8 cellular contexts compared by ENCODE assay signal in the genomic region with DNA sequence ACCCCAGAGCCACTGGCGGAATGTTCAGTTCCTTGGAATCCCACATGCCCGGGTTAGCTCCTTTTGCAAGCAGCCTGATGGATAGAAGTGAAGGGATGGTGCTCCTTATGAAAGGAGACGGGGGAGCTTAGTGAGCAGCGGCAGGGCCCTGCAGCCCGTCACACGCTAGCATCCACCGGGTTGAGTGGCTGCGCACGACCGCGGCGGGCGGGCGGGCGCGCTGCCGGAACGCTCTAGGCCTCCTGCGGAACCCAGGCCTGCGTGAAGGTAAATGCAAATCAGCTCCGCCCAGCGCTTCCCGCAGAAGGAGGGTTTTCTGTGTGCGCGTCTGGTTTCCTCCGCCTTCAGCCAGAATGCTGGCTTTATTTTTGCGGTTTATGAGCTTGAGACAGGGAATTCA. TPM values are rescaled to one million over a fixed set of nuclear protein-coding genes. Genes with fewer than 3 reads are reported as not detected.
A peak's percentile ranks its signal among the peaks of the same experiment; 100 is the strongest.
DNase-seq lines count a peak whose midpoint lies in the region; ATAC-seq, FAIRE-seq and TF ChIP-seq lines count a peak whose summit lies in the region.

No MANE protein-coding gene starts in this region.

- intact Hi-C loops in GM12878 (cut with micrococcal nuclease; ENCODE audit: unreplicated experiment) = no loop called here

- in situ Hi-C loops in GM12878 (cut with MboI) = no loop called here
- in situ Hi-C loops in ACHN (cut with HindIII; ENCODE audit: low pct_ligation_motif_present, low pct_unique_long_range_greater_than_20kb, low sequenced_read_pairs) = no loop called here

- H3K9me3 ChIP-seq in ES-I3 (ENCODE audit: control insufficient read depth, insufficient read depth, low read length) (no peaks in the 10 kb centered on the region), GM12878 (replicated peaks; ENCODE audit: control insufficient read depth, insufficient read depth, low read length) (no peaks in the 10 kb centered on the region)

- no peaks in the 10 kb centered on the region for H3K36me3 Mint-ChIP-seq in mesothelial cell of epicardium

- TF ChIP-seq EP300 in GM12878 (IDR thresholded peaks at IDR 0.05; ENCODE audit: borderline replicate concordance in 1 of 2, control insufficient read depth in 1 of 2, low read depth in 2 of 2, low read length in 2 of 2) = no peak

- SMC1A ChIA-PET in GM12878 (lab: Charles Lee; ENCODE audit: uncharacterized antibody, unreplicated experiment) = interaction anchor here (1.0 to 2.4 kb wide), 6 partner anchors 15 to 690 kb away, joined by 3 to 16 read pairs (median 4); no protein-coding TSS in a partner anchor

- H2AFZ ChIP-seq in GM12878 (ENCODE audit: control insufficient read depth, low read depth, low read length) = no peak overlapping the region

- H3K27ac Mint-ChIP-seq in mesothelial cell of epicardium = no peak overlapping the region

- DNase-seq in NCI-H526 (lab: John Stamatoyannopoulos, UW) (peak; percentile 9 to 70), GM12878 (ENCODE audit: low read depth, low spot score) (no peak), mesothelial cell of epicardium (ENCODE audit: low spot score in 2 of 2, unreplicated experiment in 2 of 2) (peak; percentile 36 to 50), ACHN (no peak)

- CTCF ChIA-PET in GM12878 (lab: Yijun Ruan, JAX) = interaction anchor here (0.8 to 4.0 kb wide), 5 partner anchors 10 to 178 kb away, joined by 3 to 27 read pairs (median 5); no protein-coding TSS in a partner anchor

- no peak for TF ChIP-seq POLR2A in GM12878 (IDR thresholded peaks at IDR 0.05; ENCODE audit: low read depth, low read length)

- no peaks in the 10 kb centered on the region for H4K20me1 ChIP-seq in GM12878 (ENCODE audit: control insufficient read depth, insufficient read depth)

- H3K27ac ChIP-seq in GM12878 (ENCODE audit: control insufficient read depth, insufficient read depth) = no peak overlapping the region

- TF ChIP-seq CTCF in GM12878 (IDR thresholded peaks at IDR 0.05 in 2 of 3, conservative IDR thresholded peaks at IDR 0.05 in 1 of 3; ENCODE audit: control insufficient read depth in 2 of 3, extremely low read depth in 1 of 3, insufficient read depth in 1 of 3, low read depth in 3 of 3, low read length in 3 of 3) (no peak), mesothelial cell of epicardium (IDR thresholded peaks at IDR 0.05; ENCODE audit: unreplicated experiment) (no peak)

- 2% methylated on average over 27 of the region's 27 CpGs for WGBS in GM12878 (ENCODE audit: insufficient coverage, insufficient replicate concordance, low lambda C conversion rate, missing lambda C conversion rate)

- no peaks in the 10 kb centered on the region for H3K36me3 ChIP-seq in ES-I3 (ENCODE audit: insufficient read depth, low read length)
- no peaks in the 10 kb centered on the region for H3K36me3 ChIP-seq in GM12878 (ENCODE audit: control insufficient read depth in 2 of 2, insufficient read depth in 2 of 2, low read length in 1 of 2)

- ATAC-seq in GM12878 = peak; percentile 89; the same call in 2 of the 3 replicates
- no peak for ATAC-seq in GM19023 (IDR thresholded peaks at IDR 0.05; ENCODE audit: unreplicated experiment)
- no peak for ATAC-seq in GM21381 (IDR thresholded peaks at IDR 0.05; ENCODE audit: unreplicated experiment)
- ATAC-seq in GM21723 (IDR thresholded peaks at IDR 0.05; ENCODE audit: unreplicated experiment) = no peak

- H3K4me2 ChIP-seq in GM12878 (ENCODE audit: control insufficient read depth, insufficient read depth) = no peak overlapping the region

- FAIRE-seq in GM12878 (lab: Jason Lieb, UNC) = no peak

- BruUV-seq in GM12878 (replicated peaks; lab: Mats Ljungman, UMichigan) = no TSS peak

- H3K27me3 Mint-ChIP-seq in mesothelial cell of epicardium (ENCODE audit: low read depth) = peaks cover 83% of the 10 kb centered on the region

- 0 out of 4 replicates have a peak, but pooled peaks cover 0 to 2% of the 10 kb centered on the region in 2 experiments for H3K27me3 ChIP-seq in GM12878 (replicated peaks in 1 of 2; ENCODE audit: control insufficient read depth in 2 of 2, insufficient read depth in 2 of 2, low read length in 1 of 2)

- H3K79me2 ChIP-seq in GM12878 (ENCODE audit: control insufficient read depth, insufficient read depth, low read length) = no peaks in the 10 kb centered on the region

- no peaks in the 10 kb centered on the region for H3K4me1 ChIP-seq in ES-I3 (ENCODE audit: insufficient read depth, low read length)
- no peaks in the 10 kb centered on the region for H3K4me1 ChIP-seq in GM12878 (ENCODE audit: control insufficient read depth, insufficient read depth, low read length)

- H3K9me3 Mint-ChIP-seq in mesothelial cell of epicardium = no peaks in the 10 kb centered on the region

- H3K4me3 Mint-ChIP-seq in mesothelial cell of epicardium = peak overlapping the region; percentile 44

- TF ChIP-seq RAD21 in GM12878 (IDR thresholded peaks at IDR 0.05; ENCODE audit: insufficient read depth, low read depth, low read length) = no peak

- RAD21 ChIA-PET in GM12878 (lab: Charles Lee; ENCODE audit: unreplicated experiment) = interaction anchor here (1.0 kb wide), 1 partner anchor 154 kb away, joined by 7 read pairs; no protein-coding TSS in a partner anchor

- H3K4me3 ChIP-seq in GM12878 = peak overlapping the region; percentile 27; the same call in 1 of the 2 replicates

- peak overlapping the region; percentile 41; the same call in 1 of the 2 replicates for H3K9ac ChIP-seq in ES-I3 (ENCODE audit: low read depth, low read length)
- no peak overlapping the region for H3K9ac ChIP-seq in GM12878 (ENCODE audit: control insufficient read depth, insufficient read depth, low read length)

- POLR2A ChIA-PET in GM12878 (lab: Charles Lee) = no interaction called here

- peaks cover 7% of the 10 kb centered on the region for H3K4me1 Mint-ChIP-seq in mesothelial cell of epicardium

TF ChIP-seq in GM12878, 131 proteins besides CTCF, POLR2A, EP300 and RAD21:
- TF ChIP-seq TCF12 (IDR thresholded peaks at IDR 0.05; ENCODE audit: low read depth, low read length) (no peak), CBX5 (IDR thresholded peaks at IDR 0.05; ENCODE audit: low read depth) (no peak), NRF1 (conservative IDR thresholded peaks at IDR 0.05; ENCODE audit: low read depth, low read length) (no peak)

RNA-seq across cellular contexts. Expression of gene IL12B, which starts 19.8 kb away (rescaled TPM):
- 0.13 and 0.22 TPM in 2 replicates for total RNA-seq in GM12878 (2013; cell fraction: nucleolus; rRNA removed)
- 0.28 and 0.38 TPM in 2 replicates for total RNA-seq in GM12878 (2014; rRNA removed)
- total RNA-seq in GM12878 (2014; rRNA removed; fragmentation: Illumina TruSeq; extraction: Trizol) = 0.49 and 0.64 TPM in 2 replicates
- 0.29 and 0.31 TPM in 2 replicates for total RNA-seq in GM12878 (2021)
- not detected for polyA plus RNA-seq in GM12878 (2011; ENCODE audit: low read depth)
- 0.72 and 0.84 TPM in 2 replicates for polyA plus RNA-seq in GM12878 (2011; rRNA removed)
- 0.28 and 0.43 TPM in 2 replicates for polyA plus RNA-seq in GM12878 (2011; cell fraction: cytosol; rRNA removed)
- 0.72 and 0.75 TPM in 2 replicates for polyA plus RNA-seq in GM12878 (2011; cell fraction: nucleus; rRNA removed)
- polyA plus RNA-seq in GM12878 (2012) = 0.18 TPM in 1 of 2 replicates, not detected in the other
- polyA plus RNA-seq in GM12878 (2014; fragmentation: Illumina TruSeq; extraction: Trizol) = 0.62 TPM in 2 replicates
- under 1 TPM; 0.31 to 0.48 TPM for polyA plus RNA-seq in GM12878 (2014; fragmentation: Nextera tagmentation; extraction: Ambion mirVana)
- polyA plus RNA-seq in GM12878 (2014; rRNA removed) = 0.49 and 0.54 TPM in 2 replicates
- polyA plus RNA-seq in GM12878 (2016; fragmentation: Nextera tagmentation; extraction: Ambion mirVana) = under 1 TPM; 0.15 to 0.42 TPM
- polyA minus RNA-seq in GM12878 (2011; rRNA and poly(A)+ RNA removed) = 0.31 and 0.88 TPM in 2 replicates
- not detected in 2 replicates for polyA minus RNA-seq in GM12878 (2011; cell fraction: cytosol; rRNA and poly(A)+ RNA removed)
- polyA minus RNA-seq in GM12878 (2011; cell fraction: nucleus; rRNA and poly(A)+ RNA removed) = 0.12 and 0.19 TPM in 2 replicates
- total RNA-seq in mesothelial cell of epicardium = not detected in 3 replicates

RNA-seq across cellular contexts. Expression of gene UBLCP1, which starts 47.4 kb away (rescaled TPM):
- 6.8 and 7.5 TPM in 2 replicates for total RNA-seq in GM12878 (2013; cell fraction: nucleolus; rRNA removed)
- total RNA-seq in GM12878 (2014; rRNA removed) (28.1 and 30.8 TPM in 2 replicates), GM12878 (2014; rRNA removed; fragmentation: Illumina TruSeq; extraction: Trizol) (40.9 TPM in 2 replicates), GM12878 (2021) (19.8 and 22.2 TPM in 2 replicates), mesothelial cell of epicardium (27.8 to 29.2 TPM (median 28.3 TPM) in 3 replicates)
- polyA plus RNA-seq in GM12878 (2011; ENCODE audit: low read depth) = 7.6 TPM
- polyA plus RNA-seq in GM12878 (2011; rRNA removed) (18.8 and 27.4 TPM in 2 replicates), GM12878 (2014; fragmentation: Illumina TruSeq; extraction: Trizol) (43.3 and 49.3 TPM in 2 replicates), GM12878 (2014; fragmentation: Nextera tagmentation; extraction: Ambion mirVana) (10 to 100 TPM; 22.6 to 34.3 TPM), GM12878 (2014; rRNA removed) (21.4 and 29.9 TPM in 2 replicates), GM12878 (2016; fragmentation: Nextera tagmentation; extraction: Ambion mirVana) (10 to 100 TPM; 42.2 to 44.2 TPM)
- polyA plus RNA-seq in GM12878 (2011; cell fraction: cytosol; rRNA removed) = 6.3 and 8.5 TPM in 2 replicates
- polyA plus RNA-seq in GM12878 (2011; cell fraction: nucleus; rRNA removed) = 3.4 and 5.6 TPM in 2 replicates
- 16.6 and 17.6 TPM in 2 replicates for polyA plus RNA-seq in GM12878 (2012)
- polyA minus RNA-seq in GM12878 (2011; rRNA and poly(A)+ RNA removed) = 4.0 and 5.0 TPM in 2 replicates
- 3.2 and 4.2 TPM in 2 replicates for polyA minus RNA-seq in GM12878 (2011; cell fraction: cytosol; rRNA and poly(A)+ RNA removed)
- 2.4 and 5.1 TPM in 2 replicates for polyA minus RNA-seq in GM12878 (2011; cell fraction: nucleus; rRNA and poly(A)+ RNA removed)

Comparison
In these comparisons a context has a peak if more than half of its experiments do, and no peak if none do; other contexts are left out.
1. DNase-seq: peak in NCI-H526 (2 of 2) and mesothelial cell of epicardium (2 of 2); none in GM12878 (single experiment) and ACHN (single experiment).